8 cellular contexts compared by ENCODE assay signal in genomic region chr19:20565321-20566018, GRCh38. TPM values are rescaled to one million over a fixed set of nuclear protein-coding genes. Genes with fewer than 3 reads are reported as not detected.
DNase-seq lines count a peak whose midpoint lies in the region; ATAC-seq and TF ChIP-seq lines count a peak whose summit lies in the region.

ZNF737 (minus strand) TSS chr19:20565781; CDS start chr19:20565640, 141 bp downstream.

- H3K9ac ChIP-seq in rectal smooth muscle tissue (ENCODE audit: low read length) = peak within 1 kb of the TSS; percentile 86

- in situ Hi-C loops in astrocyte of the cerebellum (cut with HindIII; ENCODE audit: low sequenced_read_pairs) = no loop called here

- 0 to 1% methylated on average over 28 of the region's 28 CpGs for WGBS in aorta, 2 donors

- intact Hi-C loops in T-helper 2 cell treated with Interferon-gamma antibody and Interleukin-4, amounts not matched to agents 100 ng/mL and 5 ng/mL, for 36 hours (cut with micrococcal nuclease) = loop anchor here (2.0 to 10.0 kb wide), 5 partner anchors 143 to 1269 kb away; partner anchors contain the start of genes ZNF43, ZNF430, ZNF66 and ZNF708
- intact Hi-C loops in aorta (cut with DNase I) = loop anchor here (5.0 to 10.0 kb wide), 3 partner anchors 99 to 209 kb away; partner anchors contain the start of genes ZNF626 (in 2 of the 2) and ZNF66 (in 1 of the 2)

- H3K27ac ChIP-seq in rectal smooth muscle tissue (ENCODE audit: low read depth, low read length) (peak within 1 kb of the TSS; percentile 85), aorta (ENCODE audit: low read depth in 1 of 2, low read length in 2 of 2) (peak within 1 kb of the TSS; percentile 29 to 89)

- peak; percentile 76 for DNase-seq in GM04503 (ENCODE audit: low read depth)
- DNase-seq in H7 = peak; percentile 18
- peak; percentile 97 for DNase-seq in MV-4-11 (lab: John Stamatoyannopoulos, UW)
- DNase-seq in astrocyte of the cerebellum (ENCODE audit: low read depth) = peak; percentile 85
- peak; percentile 87 for DNase-seq in hepatic stellate cell (ENCODE audit: low spot score)
- peak; percentile 97 for DNase-seq in aorta

- peak; percentile 95 for ATAC-seq in aorta (ENCODE audit: low FRiP score)

- H3K9me3 ChIP-seq in aorta (ENCODE audit: control insufficient read depth, low read length) = peaks cover 5% of the 10 kb centered on the region

- no peaks in the 10 kb centered on the region for H3K4me1 ChIP-seq in rectal smooth muscle tissue (ENCODE audit: control insufficient read depth, insufficient read depth, low read length)
- H3K4me1 ChIP-seq in aorta (ENCODE audit: control insufficient read depth in 1 of 2, insufficient read depth in 2 of 2, low read length in 2 of 2) = no peaks in the 10 kb centered on the region

- TF ChIP-seq CTCF in astrocyte of the cerebellum (IDR thresholded peaks at IDR 0.05; ENCODE audit: low read depth, low read length, missing control alignments) = peak; percentile 41

- H3K36me3 ChIP-seq in H7 (replicated peaks; ENCODE audit: control insufficient read depth, insufficient read depth, low read length) = no peaks in the 10 kb centered on the region
- H3K36me3 ChIP-seq in rectal smooth muscle tissue (ENCODE audit: control insufficient read depth, insufficient read depth, low read length) = no peaks in the 10 kb centered on the region
- peaks cover 0 to 11% of the 10 kb centered on the region in 2 donors for H3K36me3 ChIP-seq in aorta (ENCODE audit: control insufficient read depth in 1 of 2, insufficient read depth in 2 of 2, low read length in 1 of 2)

- H3K4me3 ChIP-seq in H7 (ENCODE audit: insufficient read depth, low read depth, low read length) (peak within 1 kb of the TSS; percentile 48; the same call in 1 of the 2 replicates), astrocyte of the cerebellum (ENCODE audit: low read depth, low read length) (peak within 1 kb of the TSS; percentile 62), rectal smooth muscle tissue (ENCODE audit: low read length) (peak within 1 kb of the TSS; percentile 94), aorta (ENCODE audit: low read length in 2 of 2) (peak within 1 kb of the TSS; percentile 62 to 71)

- H3K27me3 ChIP-seq in H7 (ENCODE audit: control insufficient read depth, insufficient read depth, low read length) (no peaks in the 10 kb centered on the region), rectal smooth muscle tissue (ENCODE audit: control insufficient read depth, insufficient read depth, low read length) (no peaks in the 10 kb centered on the region), aorta (ENCODE audit: control insufficient read depth in 1 of 2, insufficient read depth in 2 of 2, low read length in 1 of 2) (no peaks in the 10 kb centered on the region)

RNA-seq across cellular contexts. Expression of gene ZNF737, which starts in this region (rescaled TPM):
- not detected in 2 replicates for total RNA-seq in H7 (2014; rRNA removed; shearing (Covaris generic))
- total RNA-seq in T-helper 2 cell treated with Interferon-gamma antibody and Interleukin-4, amounts not matched to agents 100 ng/mL and 5 ng/mL, for 36 hours = 9.0 and 10.6 TPM in 2 replicates
- 10 to 100 TPM in 1 of 2 donors, 1 to 10 TPM in 1; 6.9 to 15.4 TPM for total RNA-seq in aorta
- polyA plus RNA-seq in aorta = 1 to 10 TPM; 4.1 to 4.5 TPM

Comparison
In these comparisons a context has a peak if more than half of its experiments do, and no peak if none do; other contexts are left out.
1. Peak in every context shown above with its lines: DNase-seq, ATAC-seq, H3K4me3 ChIP-seq and H3K27ac ChIP-seq.
2. Peak in DNase-seq and H3K4me3 ChIP-seq in H7; RNA of the gene not detected or under 1 TPM.
3. DNase-seq: peak in every context shown above with its lines; median percentile 97 in MV-4-11; 97 in aorta; 87 in hepatic stellate cell; 85 in astrocyte of the cerebellum; 76 in GM04503; 18 in H7.